Comparison of ENCODE assay signal across 8 cellular contexts in the genomic region with DNA sequence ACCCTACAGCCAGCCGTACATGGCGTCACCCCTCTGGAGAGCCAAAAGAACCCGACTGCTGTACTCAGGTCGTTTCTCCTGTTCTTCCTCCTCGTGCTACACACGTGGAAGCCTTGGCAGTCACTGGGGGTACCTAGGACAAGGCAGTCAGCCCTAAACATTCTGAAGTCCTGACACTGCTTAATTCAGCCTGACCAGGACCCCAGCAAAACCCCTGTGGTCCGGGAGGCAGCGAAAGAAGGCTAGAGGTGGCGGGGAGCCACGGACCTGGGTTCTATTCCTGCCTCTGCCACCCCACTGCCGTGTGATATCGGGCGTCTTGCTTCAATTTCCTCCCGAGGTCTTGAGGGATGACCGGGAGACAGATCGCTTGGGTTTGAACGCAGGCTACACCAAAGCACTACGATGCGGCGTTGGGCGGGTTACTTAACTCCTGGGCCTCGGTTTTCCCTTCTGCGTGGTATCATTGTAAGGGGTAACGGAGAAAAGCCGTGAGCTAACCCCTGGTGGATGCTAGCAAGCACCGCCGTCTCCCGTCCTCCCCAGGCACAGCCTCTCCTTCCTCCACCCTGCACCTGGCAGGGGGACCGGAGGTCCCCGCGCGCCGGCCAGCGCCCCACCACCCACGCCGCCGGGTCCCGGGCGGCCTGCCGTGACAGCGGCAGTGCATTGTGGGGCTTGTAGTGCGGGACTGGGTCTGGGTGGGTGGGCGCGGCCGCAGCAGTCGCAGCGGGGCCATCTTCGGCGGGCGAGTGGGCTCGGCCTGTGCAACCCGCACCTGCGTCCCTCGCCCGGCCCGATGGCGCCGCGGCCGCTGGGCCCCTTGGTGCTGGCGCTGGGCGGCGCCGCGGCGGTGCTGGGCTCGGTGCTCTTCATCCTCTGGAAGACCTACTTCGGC. TPM values are rescaled to one million over a fixed set of nuclear protein-coding genes. Genes with fewer than 3 reads are reported as not detected.
DNase-seq lines count a peak whose midpoint lies in the region; ATAC-seq, FAIRE-seq and TF ChIP-seq lines count a peak whose summit lies in the region.

A gene with protein sequence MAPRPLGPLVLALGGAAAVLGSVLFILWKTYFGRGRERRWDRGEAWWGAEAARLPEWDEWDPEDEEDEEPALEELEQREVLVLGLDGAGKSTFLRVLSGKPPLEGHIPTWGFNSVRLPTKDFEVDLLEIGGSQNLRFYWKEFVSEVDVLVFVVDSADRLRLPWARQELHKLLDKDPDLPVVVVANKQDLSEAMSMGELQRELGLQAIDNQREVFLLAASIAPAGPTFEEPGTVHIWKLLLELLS (plus strand): TSS at position 723 of the 898 bp plus-strand sequence. CDS start 77 bp downstream, at position 800.

- H3K9me3 ChIP-seq in kidney (ENCODE audit: control insufficient read depth in 1 of 2, low read length in 2 of 2), result no peaks in the 10 kb centered on the region

- FAIRE-seq in kidney (lab: Jason Lieb, UNC), result no peak

- CTCF ChIA-PET in WTC11 (lab: Charles Lee), result no interaction called here

- no peaks in the 10 kb centered on the region for H3K36me3 ChIP-seq in kidney (ENCODE audit: control insufficient read depth in 1 of 2, insufficient read depth in 2 of 2, low read length in 2 of 2)

- peak within 1 kb of the TSS; percentile 64 for H3K4me3 Mint-ChIP-seq in WTC11

- POLR2A ChIA-PET in WTC11 (lab: Charles Lee), result no interaction called here

- H3K27ac Mint-ChIP-seq in WTC11, result no peak within 1 kb of the TSS

- peaks cover 7% of the 10 kb centered on the region for H3K4me1 Mint-ChIP-seq in WTC11

- TF ChIP-seq CTCF in GM13977 (IDR thresholded peaks at IDR 0.05; ENCODE audit: extremely low read depth, insufficient read depth, missing control alignments), result no peak
- TF ChIP-seq CTCF in WTC11 (IDR thresholded peaks at IDR 0.05), result no peak
- no peak for TF ChIP-seq CTCF in kidney (IDR thresholded peaks at IDR 0.05; ENCODE audit: borderline replicate concordance, extremely low read depth, insufficient read depth)

- H3K27ac ChIP-seq in caudate nucleus (ENCODE audit: low read depth, low read length) (peak within 1 kb of the TSS; percentile 58), kidney (ENCODE audit: low read depth in 2 of 2, low read length in 2 of 2) (no peak within 1 kb of the TSS)

- peaks cover 0 to 12% of the 10 kb centered on the region in 2 donors for H3K4me1 ChIP-seq in kidney (ENCODE audit: control insufficient read depth in 1 of 2, insufficient read depth in 1 of 2, low read depth in 1 of 2, low read length in 2 of 2)

- ATAC-seq in HG03159 (IDR thresholded peaks at IDR 0.05; ENCODE audit: unreplicated experiment) (peak; percentile 37), WTC11 (peak; percentile 12), GM18517 (IDR thresholded peaks at IDR 0.05; ENCODE audit: unreplicated experiment) (no peak), GM18870 (IDR thresholded peaks at IDR 0.05; ENCODE audit: unreplicated experiment) (no peak)

- peaks cover 60% of the 10 kb centered on the region for H3K27me3 Mint-ChIP-seq in WTC11 (ENCODE audit: low read depth)

- peak within 1 kb of the TSS; percentile 68 to 80 for H3K9ac ChIP-seq in kidney (ENCODE audit: low read length in 2 of 2)

- peak; percentile 85 for DNase-seq in GM13977 (ENCODE audit: low spot score)
- DNase-seq in WTC11 (ENCODE audit: low spot score), result peak; percentile 37
- DNase-seq in caudate nucleus (lab: John Stamatoyannopoulos, UW), result peak in 46 of 61 donors; percentile 16 to 78 (median 48)
- no peak for DNase-seq in kidney
- peak; percentile 69 for DNase-seq in stimulated activated CD4-positive, alpha-beta T cell treated with anti-CD3 and anti-CD28 coated beads, Interleukin-12 subunit alpha, Interleukin-12 subunit beta, amount 100 ng/mL, for 4 hours

- intact Hi-C loops in kidney (cut with DNase I), result no loop called here

- H3K4me3 ChIP-seq in kidney (ENCODE audit: low read length in 2 of 2), result peak within 1 kb of the TSS; percentile 69 to 91

- H3K9me3 Mint-ChIP-seq in WTC11, result no peaks in the 10 kb centered on the region

- peaks cover 7% of the 10 kb centered on the region; the same call in 1 of the 2 replicates for H3K36me3 Mint-ChIP-seq in WTC11

- in situ Hi-C loops in GM13977 (cut with MboI; ENCODE audit: low pct_unique_long_range_greater_than_20kb, low sequenced_read_pairs, unreplicated experiment), result no loop called here

TF ChIP-seq in WTC11, 78 proteins besides CTCF, POLR2A, EP300 and RAD21:
- no peak for TF ChIP-seq NR1H2 (CRISPR knock-in tag; IDR thresholded peaks at IDR 0.05)
- peak; percentile 92; the same call in 1 of the 2 replicates for TF ChIP-seq KAT7 (CRISPR knock-in tag; IDR thresholded peaks at IDR 0.05; ENCODE audit: borderline replicate concordance)
- TF ChIP-seq ZNF416 (CRISPR knock-in tag; IDR thresholded peaks at IDR 0.05), result no peak
- TF ChIP-seq NR2C2 (CRISPR knock-in tag; IDR thresholded peaks at IDR 0.05), result 0 out of 2 replicates have a peak, but pooled peaks have one; percentile 13
- peak; percentile 22; the same call in 1 of the 2 replicates for TF ChIP-seq ZNF219 (CRISPR knock-in tag; IDR thresholded peaks at IDR 0.05; ENCODE audit: borderline replicate concordance)
- TF ChIP-seq, protein P1, sequence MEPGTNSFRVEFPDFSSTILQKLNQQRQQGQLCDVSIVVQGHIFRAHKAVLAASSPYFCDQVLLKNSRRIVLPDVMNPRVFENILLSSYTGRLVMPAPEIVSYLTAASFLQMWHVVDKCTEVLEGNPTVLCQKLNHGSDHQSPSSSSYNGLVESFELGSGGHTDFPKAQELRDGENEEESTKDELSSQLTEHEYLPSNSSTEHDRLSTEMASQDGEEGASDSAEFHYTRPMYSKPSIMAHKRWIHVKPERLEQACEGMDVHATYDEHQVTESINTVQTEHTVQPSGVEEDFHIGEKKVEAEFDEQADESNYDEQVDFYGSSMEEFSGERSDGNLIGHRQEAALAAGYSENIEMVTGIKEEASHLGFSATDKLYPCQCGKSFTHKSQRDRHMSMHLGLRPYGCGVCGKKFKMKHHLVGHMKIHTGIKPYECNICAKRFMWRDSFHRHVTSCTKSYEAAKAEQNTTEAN (CRISPR knock-in tag; IDR thresholded peaks at IDR 0.05), result 0 out of 2 replicates have a peak, but pooled peaks have one; percentile 15
- TF ChIP-seq, protein P2, sequence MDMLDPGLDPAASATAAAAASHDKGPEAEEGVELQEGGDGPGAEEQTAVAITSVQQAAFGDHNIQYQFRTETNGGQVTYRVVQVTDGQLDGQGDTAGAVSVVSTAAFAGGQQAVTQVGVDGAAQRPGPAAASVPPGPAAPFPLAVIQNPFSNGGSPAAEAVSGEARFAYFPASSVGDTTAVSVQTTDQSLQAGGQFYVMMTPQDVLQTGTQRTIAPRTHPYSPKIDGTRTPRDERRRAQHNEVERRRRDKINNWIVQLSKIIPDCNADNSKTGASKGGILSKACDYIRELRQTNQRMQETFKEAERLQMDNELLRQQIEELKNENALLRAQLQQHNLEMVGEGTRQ (CRISPR knock-in tag; IDR thresholded peaks at IDR 0.05), result no peak
- TF ChIP-seq SP1 (CRISPR knock-in tag; conservative IDR thresholded peaks at IDR 0.05), result peak; percentile 58
- no peak for TF ChIP-seq MYBL2 (CRISPR knock-in tag; IDR thresholded peaks at IDR 0.05)
- TF ChIP-seq GTF2I (CRISPR knock-in tag; conservative IDR thresholded peaks at IDR 0.05), result no peak
- TF ChIP-seq FOXP1 (CRISPR knock-in tag; IDR thresholded peaks at IDR 0.05; ENCODE audit: borderline replicate concordance), result peak; percentile 91; the same call in 1 of the 2 replicates
- no peak for TF ChIP-seq SMAD4 (CRISPR knock-in tag; IDR thresholded peaks at IDR 0.05)
- TF ChIP-seq, protein P3, sequence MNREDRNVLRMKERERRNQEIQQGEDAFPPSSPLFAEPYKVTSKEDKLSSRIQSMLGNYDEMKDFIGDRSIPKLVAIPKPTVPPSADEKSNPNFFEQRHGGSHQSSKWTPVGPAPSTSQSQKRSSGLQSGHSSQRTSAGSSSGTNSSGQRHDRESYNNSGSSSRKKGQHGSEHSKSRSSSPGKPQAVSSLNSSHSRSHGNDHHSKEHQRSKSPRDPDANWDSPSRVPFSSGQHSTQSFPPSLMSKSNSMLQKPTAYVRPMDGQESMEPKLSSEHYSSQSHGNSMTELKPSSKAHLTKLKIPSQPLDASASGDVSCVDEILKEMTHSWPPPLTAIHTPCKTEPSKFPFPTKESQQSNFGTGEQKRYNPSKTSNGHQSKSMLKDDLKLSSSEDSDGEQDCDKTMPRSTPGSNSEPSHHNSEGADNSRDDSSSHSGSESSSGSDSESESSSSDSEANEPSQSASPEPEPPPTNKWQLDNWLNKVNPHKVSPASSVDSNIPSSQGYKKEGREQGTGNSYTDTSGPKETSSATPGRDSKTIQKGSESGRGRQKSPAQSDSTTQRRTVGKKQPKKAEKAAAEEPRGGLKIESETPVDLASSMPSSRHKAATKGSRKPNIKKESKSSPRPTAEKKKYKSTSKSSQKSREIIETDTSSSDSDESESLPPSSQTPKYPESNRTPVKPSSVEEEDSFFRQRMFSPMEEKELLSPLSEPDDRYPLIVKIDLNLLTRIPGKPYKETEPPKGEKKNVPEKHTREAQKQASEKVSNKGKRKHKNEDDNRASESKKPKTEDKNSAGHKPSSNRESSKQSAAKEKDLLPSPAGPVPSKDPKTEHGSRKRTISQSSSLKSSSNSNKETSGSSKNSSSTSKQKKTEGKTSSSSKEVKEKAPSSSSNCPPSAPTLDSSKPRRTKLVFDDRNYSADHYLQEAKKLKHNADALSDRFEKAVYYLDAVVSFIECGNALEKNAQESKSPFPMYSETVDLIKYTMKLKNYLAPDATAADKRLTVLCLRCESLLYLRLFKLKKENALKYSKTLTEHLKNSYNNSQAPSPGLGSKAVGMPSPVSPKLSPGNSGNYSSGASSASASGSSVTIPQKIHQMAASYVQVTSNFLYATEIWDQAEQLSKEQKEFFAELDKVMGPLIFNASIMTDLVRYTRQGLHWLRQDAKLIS (CRISPR knock-in tag; IDR thresholded peaks at IDR 0.05; ENCODE audit: borderline replicate concordance), result no peak
- TF ChIP-seq CREB1 (CRISPR knock-in tag; IDR thresholded peaks at IDR 0.05), result no peak
- TF ChIP-seq, protein P4, sequence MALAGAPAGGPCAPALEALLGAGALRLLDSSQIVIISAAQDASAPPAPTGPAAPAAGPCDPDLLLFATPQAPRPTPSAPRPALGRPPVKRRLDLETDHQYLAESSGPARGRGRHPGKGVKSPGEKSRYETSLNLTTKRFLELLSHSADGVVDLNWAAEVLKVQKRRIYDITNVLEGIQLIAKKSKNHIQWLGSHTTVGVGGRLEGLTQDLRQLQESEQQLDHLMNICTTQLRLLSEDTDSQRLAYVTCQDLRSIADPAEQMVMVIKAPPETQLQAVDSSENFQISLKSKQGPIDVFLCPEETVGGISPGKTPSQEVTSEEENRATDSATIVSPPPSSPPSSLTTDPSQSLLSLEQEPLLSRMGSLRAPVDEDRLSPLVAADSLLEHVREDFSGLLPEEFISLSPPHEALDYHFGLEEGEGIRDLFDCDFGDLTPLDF (CRISPR knock-in tag; IDR thresholded peaks at IDR 0.05), result 0 out of 2 replicates have a peak, but pooled peaks have one; percentile 2
- no peak for TF ChIP-seq ATF1 (CRISPR knock-in tag; IDR thresholded peaks at IDR 0.05)
- TF ChIP-seq SOX15 (CRISPR knock-in tag; IDR thresholded peaks at IDR 0.05), result no peak

RNA-seq across cellular contexts. Expression of the gene that starts here (rescaled TPM):
- total RNA-seq in WTC11 (2021) (6.8 to 11.4 TPM (median 10.9 TPM) in 3 replicates), kidney (6.2 TPM)
- 2.9 TPM for polyA plus RNA-seq in kidney (ENCODE audit: insufficient read depth, low read depth, low replicate concordance)

Comparison
In these comparisons a context has a peak if more than half of its experiments do, and no peak if none do; other contexts are left out.
1. ATAC-seq: peak in HG03159 (single experiment) and WTC11 (single experiment); none in GM18517 (single experiment) and GM18870 (single experiment).